In the genomic region with DNA sequence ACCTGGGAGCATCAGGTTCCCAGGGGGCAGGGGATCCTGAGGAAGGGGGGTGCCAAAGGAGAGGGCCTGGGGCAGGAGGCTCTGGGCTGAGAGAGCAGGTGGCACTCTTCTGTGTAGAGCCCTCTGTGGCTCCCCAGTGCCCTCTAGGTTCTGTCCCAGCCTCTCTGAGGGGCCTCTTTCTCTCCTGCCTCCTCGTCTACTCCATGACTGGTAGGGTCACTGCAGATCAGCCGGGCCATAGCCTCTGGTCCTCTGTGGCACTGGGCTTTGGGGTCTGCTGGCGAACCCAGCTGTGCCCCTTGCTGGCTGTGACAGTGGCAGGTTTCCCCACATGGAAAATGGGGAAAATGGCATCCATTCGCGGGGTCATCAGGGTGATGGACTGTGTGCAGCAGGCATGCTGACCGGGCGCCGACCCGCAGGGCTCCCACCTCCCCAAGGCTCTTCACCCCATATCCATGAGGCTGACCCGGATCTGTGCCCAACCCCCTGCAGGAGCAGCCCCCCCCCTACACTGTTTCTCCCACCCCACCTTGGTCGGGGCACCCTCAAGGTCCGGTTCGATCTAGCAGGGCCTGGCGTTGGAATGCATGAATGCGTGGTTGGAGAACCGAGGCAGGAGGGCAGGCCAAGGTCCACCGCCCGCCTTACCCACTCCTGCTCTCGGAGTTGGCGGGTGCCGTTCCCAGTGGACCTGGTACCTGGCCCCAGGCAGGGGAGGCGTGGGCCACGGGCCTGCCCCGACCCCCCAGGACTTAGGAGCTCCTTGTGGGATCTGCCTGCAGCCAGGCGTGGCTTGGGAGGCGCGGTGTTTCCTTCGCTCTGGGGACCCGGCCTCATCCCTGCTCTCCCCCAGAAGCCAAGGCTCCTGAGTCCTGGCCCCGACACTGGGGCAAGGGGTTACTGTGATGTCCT, we compare ENCODE assay signal across 23 cellular contexts. TPM values are rescaled to one million over a fixed set of nuclear protein-coding genes. Genes with fewer than 3 reads are reported as not detected.
DNase-seq lines count a peak whose midpoint lies in the region; ATAC-seq, FAIRE-seq and TF ChIP-seq lines count a peak whose summit lies in the region.
"Had no signal": no experiment of that assay in that cellular context is flagged by ENCODE, and none has a peak within 500 bp of the region (broad histone marks: within the 10 kb centered on the region; RNA-seq: fewer than 3 reads in every experiment).

No MANE protein-coding gene starts in this region.

- ATAC-seq in A549 (no peak), left lung (no peak), GM19455 (IDR thresholded peaks at IDR 0.05; ENCODE audit: unreplicated experiment) (no peak), HG03196 (IDR thresholded peaks at IDR 0.05; ENCODE audit: unreplicated experiment) (no peak)
- no peak for ATAC-seq in stimulated activated naive B cell treated with anti-CD40 and anti-IgM and Interleukin-4, amounts not matched to agents 10 μg/mL and 1 μg/mL and 100 μg/mL, for 72 hours (replicated peaks)
- ATAC-seq: mucosa of descending colon had no signal

- DNase-seq in A549 (ENCODE audit: low read depth in 1 of 2, low spot score in 1 of 2) (no peak), adrenal gland (no peak), left lung (no peak), immature natural killer cell (no peak)
- DNase-seq in stimulated activated naive B cell treated with anti-CD40 and anti-IgM and Interleukin-4, amounts not matched to agents 10 μg/mL and 1 μg/mL and 100 μg/mL, for 72 hours, result no peak
- no peak for DNase-seq in stimulated activated CD4-positive, alpha-beta T cell treated with anti-CD3 and anti-CD28 coated beads, Interleukin-4, amount 100 ng/mL, for 1 hour
- DNase-seq: activated CD4-positive, alpha-beta T cell treated with anti-CD3 and anti-CD28 coated beads, Interleukin-2, amount 10 ng/mL, durations not matched to agents 7 days and 5 days; activated naive CD4-positive, alpha-beta T cell treated with anti-CD3 and anti-CD28 coated beads, Interleukin-2, amount 50 U/mL, for 16 hours; dermis blood vessel endothelial cell; DND-41; mucosa of descending colon; NCI-H1436; NCI-H2171 treated with DMSO at 0.1 percent for 48 hours; NCI-H82 had no signal

- TF ChIP-seq EP300 in A549 (IDR thresholded peaks at IDR 0.05), result no peak

- H3K27me3 Mint-ChIP-seq in stimulated activated naive B cell treated with anti-CD40 and anti-IgM and Interleukin-4, amounts not matched to agents 10 μg/mL and 1 μg/mL and 100 μg/mL, for 72 hours, result peaks cover 0 to 12% of the 10 kb centered on the region in 2 donors
- peaks cover 0 to 3% (median 2%) of the 10 kb centered on the region in 3 donors for H3K27me3 Mint-ChIP-seq in immature natural killer cell (ENCODE audit: low read depth in 3 of 3)
- H3K27me3 Mint-ChIP-seq: brain, type B pancreatic cell had no signal

- H3K27ac ChIP-seq in A549 (peak overlapping the region; percentile 78 to 96), adrenal gland (peak overlapping the region in 4 of 5 donors; percentile 70 to 97 (median 90)), left lung (peak overlapping the region; percentile 33 to 62)

- no peak for FAIRE-seq in A549 (lab: Jason Lieb, UNC)
- FAIRE-seq: GM18507, H54, keratinocyte, TTC549 had no signal

- WGBS in A549 (ENCODE audit: missing lambda C conversion rate), result 77% methylated on average over 20 of the region's 30 CpGs
- 76 to 80% (median 79%) methylated on average over 6 to 30 of the region's 30 CpGs for WGBS in adrenal gland, 4 donors

- no peaks in the 10 kb centered on the region for H3K27me3 ChIP-seq in adrenal gland
- peaks cover 0 to 8% of the 10 kb centered on the region in 2 donors for H3K27me3 ChIP-seq in left lung

- H3K36me3 Mint-ChIP-seq in stimulated activated naive B cell treated with anti-CD40 and anti-IgM and Interleukin-4, amounts not matched to agents 10 μg/mL and 1 μg/mL and 100 μg/mL, for 72 hours, result no peaks in the 10 kb centered on the region
- H3K36me3 Mint-ChIP-seq in immature natural killer cell, result no peaks in the 10 kb centered on the region
- H3K36me3 Mint-ChIP-seq: brain, type B pancreatic cell had no signal

- CTCF ChIA-PET in A549 (lab: Yijun Ruan, JAX), result interaction anchor here (0.7 to 22.8 kb wide), 12 partner anchors 9 to 81 kb away, joined by 3 to 423 read pairs (median 4); a partner anchor contains a TSS

- intact Hi-C loops in adrenal gland (cut with DNase I), result no loop called here
- intact Hi-C loops in left lung (cut with DNase I), result no loop called here

- H3K4me3 ChIP-seq in A549 (no peak overlapping the region), adrenal gland (no peak overlapping the region), left lung (no peak overlapping the region)
- H3K4me3 ChIP-seq: mucosa of descending colon, skin epidermis had no signal

- POLR2A ChIA-PET in A549 (lab: Yijun Ruan, JAX), result interaction anchor here (1.1 to 2.5 kb wide), 2 partner anchors 29 to 51 kb away, joined by 3 to 7 read pairs; a partner anchor contains a TSS

- TF ChIP-seq CTCF in A549 (IDR thresholded peaks at IDR 0.05) (no peak), adrenal gland (IDR thresholded peaks at IDR 0.05) (no peak), left lung (IDR thresholded peaks at IDR 0.05) (no peak)

- no peak for TF ChIP-seq RAD21 in A549 (conservative IDR thresholded peaks at IDR 0.05 in 1 of 2, IDR thresholded peaks at IDR 0.05 in 1 of 2)

- peak overlapping the region; percentile 93 for H3K4me2 ChIP-seq in A549

- H3K4me1 Mint-ChIP-seq in stimulated activated naive B cell treated with anti-CD40 and anti-IgM and Interleukin-4, amounts not matched to agents 10 μg/mL and 1 μg/mL and 100 μg/mL, for 72 hours, result peaks cover 9 to 19% of the 10 kb centered on the region in 2 donors
- H3K4me1 Mint-ChIP-seq in immature natural killer cell, result peaks cover 6% of the 10 kb centered on the region in 2 donors

- H3K36me3 ChIP-seq in adrenal gland (replicated peaks in 1 of 2), result no peaks in the 10 kb centered on the region
- no peaks in the 10 kb centered on the region for H3K36me3 ChIP-seq in left lung

- H3K9me3 Mint-ChIP-seq in stimulated activated naive B cell treated with anti-CD40 and anti-IgM and Interleukin-4, amounts not matched to agents 10 μg/mL and 1 μg/mL and 100 μg/mL, for 72 hours, result no peaks in the 10 kb centered on the region
- no peaks in the 10 kb centered on the region for H3K9me3 Mint-ChIP-seq in immature natural killer cell
- H3K9me3 Mint-ChIP-seq: activated CD4-positive, alpha-beta T cell treated with anti-CD3 and anti-CD28 coated beads, Interleukin-2, amount 10 ng/mL, durations not matched to agents 7 days and 5 days; brain; type B pancreatic cell had no signal

- H3K9me3 ChIP-seq in A549 (no peaks in the 10 kb centered on the region), adrenal gland (replicated peaks in 1 of 3) (no peaks in the 10 kb centered on the region), left lung (no peaks in the 10 kb centered on the region)
- H3K9me3 ChIP-seq: mucosa of descending colon had no signal

- H3K27ac Mint-ChIP-seq in stimulated activated naive B cell treated with anti-CD40 and anti-IgM and Interleukin-4, amounts not matched to agents 10 μg/mL and 1 μg/mL and 100 μg/mL, for 72 hours, result peak overlapping the region; percentile 62
- H3K27ac Mint-ChIP-seq in immature natural killer cell, result no peak overlapping the region
- H3K27ac Mint-ChIP-seq: activated CD4-positive, alpha-beta T cell treated with anti-CD3 and anti-CD28 coated beads, Interleukin-2, amount 10 ng/mL, durations not matched to agents 7 days and 5 days; type B pancreatic cell had no signal

- no peak overlapping the region for H3K4me3 Mint-ChIP-seq in stimulated activated naive B cell treated with anti-CD40 and anti-IgM and Interleukin-4, amounts not matched to agents 10 μg/mL and 1 μg/mL and 100 μg/mL, for 72 hours
- H3K4me3 Mint-ChIP-seq in immature natural killer cell, result no peak overlapping the region
- H3K4me3 Mint-ChIP-seq: activated CD4-positive, alpha-beta T cell treated with anti-CD3 and anti-CD28 coated beads, Interleukin-2, amount 10 ng/mL, durations not matched to agents 7 days and 5 days; brain; type B pancreatic cell had no signal

- TF ChIP-seq POLR2A in A549 (IDR thresholded peaks at IDR 0.05; ENCODE audit: low read length) (no peak), adrenal gland (IDR thresholded peaks at IDR 0.05) (no peak)

- H3K4me1 ChIP-seq in A549 (peaks cover 90% of the 10 kb centered on the region), adrenal gland (replicated peaks in 1 of 2) (peaks cover 80 to 88% of the 10 kb centered on the region in 2 donors), left lung (peaks cover 54 to 90% of the 10 kb centered on the region in 2 donors)

RNA-seq across cellular contexts. Expression of a gene that starts 6.5 kb away (rescaled TPM):
- polyA plus RNA-seq in A549 (2011; rRNA removed) (5.5 and 6.8 TPM in 2 replicates), A549 (2017; fragmentation: RNase III; extraction: RNeasy Plus Mini Kit Qiagen cat#74134 plus additional on column Dnase treatment) (15.8 to 19.5 TPM (median 16.3 TPM) in 3 replicates), adrenal gland (10 to 100 TPM in 2 of 3 donors, 1 to 10 TPM in 1; 2.0 to 16.7 (median 13.4) TPM), immature natural killer cell (not detected)
- polyA plus RNA-seq in A549 (2012; cell fraction: cytosol; rRNA removed), result 20.8 and 29.4 TPM in 2 replicates
- 37.1 and 54.5 TPM in 2 replicates for polyA plus RNA-seq in A549 (2012; cell fraction: nucleus; rRNA removed)
- polyA minus RNA-seq in A549 (2011; rRNA and poly(A)+ RNA removed), result 3.3 and 6.4 TPM in 2 replicates
- total RNA-seq in adrenal gland (10 to 100 TPM; 11.9 to 36.2 (median 18.6) TPM), left lung (10 to 100 TPM; 28.9 to 31.0 TPM)

RNA-seq across cellular contexts. Expression of a gene that starts 28.7 kb away (rescaled TPM):
- polyA plus RNA-seq in A549 (2011; rRNA removed) (42.5 and 55.1 TPM in 2 replicates), A549 (2017; fragmentation: RNase III; extraction: RNeasy Plus Mini Kit Qiagen cat#74134 plus additional on column Dnase treatment) (58.7 to 64.3 TPM (median 59.1 TPM) in 3 replicates), adrenal gland (100 to 1,000 TPM in 2 of 3 donors, 10 to 100 TPM in 1; 25.0 to 310 (median 285) TPM), immature natural killer cell (10 to 100 TPM; 32.9 to 61.6 (median 36.3) TPM)
- polyA plus RNA-seq in A549 (2012; cell fraction: cytosol; rRNA removed), result 169 and 194 TPM in 2 replicates
- 144 and 160 TPM in 2 replicates for polyA plus RNA-seq in A549 (2012; cell fraction: nucleus; rRNA removed)
- 9.2 and 9.3 TPM in 2 replicates for polyA minus RNA-seq in A549 (2011; rRNA and poly(A)+ RNA removed)
- total RNA-seq in adrenal gland (10 to 100 TPM; 35.5 to 68.8 (median 54.0) TPM), left lung (10 to 100 TPM; 26.2 to 44.6 TPM)

RNA-seq across cellular contexts. Expression of a gene that starts 49.3 kb away (rescaled TPM):
- polyA plus RNA-seq in A549 (2011; rRNA removed), result 2.0 and 2.3 TPM in 2 replicates
- polyA plus RNA-seq in A549 (2012; cell fraction: cytosol; rRNA removed), result 6.1 and 9.5 TPM in 2 replicates
- 14.0 and 32.6 TPM in 2 replicates for polyA plus RNA-seq in A549 (2012; cell fraction: nucleus; rRNA removed)
- 4.0 to 4.7 TPM (median 4.2 TPM) in 3 replicates for polyA plus RNA-seq in A549 (2017; fragmentation: RNase III; extraction: RNeasy Plus Mini Kit Qiagen cat#74134 plus additional on column Dnase treatment)
- polyA minus RNA-seq in A549 (2011; rRNA and poly(A)+ RNA removed), result 1.3 and 1.8 TPM in 2 replicates
- 10 to 100 TPM; 16.1 to 44.7 (median 27.4) TPM for total RNA-seq in adrenal gland
- polyA plus RNA-seq in adrenal gland, result 10 to 100 TPM in 2 of 3 donors, under 1 TPM in 1; 0.77 to 23.9 (median 15.5) TPM
- 10 to 100 TPM; 24.5 to 28.3 TPM for total RNA-seq in left lung
- polyA plus RNA-seq in immature natural killer cell, result under 1 TPM in 2 of 3 donors, not detected in 1; 0.07 to 0.20 TPM
- total RNA-seq: activated CD4-positive, alpha-beta T cell treated with anti-CD3 and anti-CD28 coated beads, Interleukin-2, amount 10 ng/mL, durations not matched to agents 7 days and 5 days had no signal

RNA-seq across cellular contexts. Expression of a gene that starts 49.6 kb away (rescaled TPM):
- polyA plus RNA-seq in A549 (2011; rRNA removed), result 7.0 and 7.2 TPM in 2 replicates
- 19.1 and 22.2 TPM in 2 replicates for polyA plus RNA-seq in A549 (2012; cell fraction: cytosol; rRNA removed)
- 25.1 and 33.1 TPM in 2 replicates for polyA plus RNA-seq in A549 (2012; cell fraction: nucleus; rRNA removed)
- 13.6 to 15.7 TPM (median 14.7 TPM) in 3 replicates for polyA plus RNA-seq in A549 (2017; fragmentation: RNase III; extraction: RNeasy Plus Mini Kit Qiagen cat#74134 plus additional on column Dnase treatment)
- polyA minus RNA-seq in A549 (2011; rRNA and poly(A)+ RNA removed), result 30.3 and 41.0 TPM in 2 replicates
- 10 to 100 TPM in 2 of 8 donors, 1 to 10 TPM in 6; 2.5 to 15.4 (median 6.4) TPM for total RNA-seq in adrenal gland
- 10 to 100 TPM in 1 of 3 donors, 1 to 10 TPM in 2; 3.3 to 10.3 (median 4.5) TPM for polyA plus RNA-seq in adrenal gland
- 10 to 100 TPM in 1 of 2 donors, 1 to 10 TPM in 1; 6.4 to 12.8 TPM for total RNA-seq in left lung
- under 1 TPM; 0.16 to 0.69 (median 0.41) TPM for polyA plus RNA-seq in immature natural killer cell
